Comparison of ENCODE assay signal across 7 cellular contexts in genomic region chr17:17959520-17960361, GRCh38. TPM values are rescaled to one million over a fixed set of nuclear protein-coding genes. Genes with fewer than 3 reads are reported as not detected.
A peak's percentile ranks its signal among the peaks of the same experiment; 100 is the strongest.
DNase-seq lines count a peak whose midpoint lies in the region; ATAC-seq and TF ChIP-seq lines count a peak whose summit lies in the region.

No MANE protein-coding gene starts in this region.

- TF ChIP-seq CTCF in astrocyte of the spinal cord (IDR thresholded peaks at IDR 0.05; ENCODE audit: low read depth, low read length) (no peak), lung (IDR thresholded peaks at IDR 0.05; ENCODE audit: control extremely low read depth, extremely low read depth) (no peak), type B pancreatic cell (conservative IDR thresholded peaks at IDR 0.05) (no peak)

- in situ Hi-C loops in astrocyte of the spinal cord (cut with HindIII; ENCODE audit: low sequenced_read_pairs) = no loop called here

- H3K36me3 ChIP-seq in lung (ENCODE audit: control insufficient read depth in 2 of 2, insufficient read depth in 2 of 2, low read length in 2 of 2) = no peaks in the 10 kb centered on the region

- WGBS in lung, 2 donors = 22 to 47% methylated on average over 7 of the region's 7 CpGs

- peaks cover 38% of the 10 kb centered on the region for H3K4me1 Mint-ChIP-seq in type B pancreatic cell (ENCODE audit: unreplicated experiment)

- H3K4me3 Mint-ChIP-seq in type B pancreatic cell = peak overlapping the region; percentile 71

- DNase-seq in astrocyte of the spinal cord (ENCODE audit: low read depth, low spot score) (peak; percentile 72), lung (ENCODE audit: low spot score) (no peak), type B pancreatic cell (ENCODE audit: extremely low spot score, unreplicated experiment) (no peak), NCI-H146 treated with DMSO at 0.1 percent for 48 hours (lab: John Stamatoyannopoulos, UW; ENCODE audit: unreplicated experiment) (no peak), NCI-H1417 (lab: John Stamatoyannopoulos, UW) (no peak)

- no peaks in the 10 kb centered on the region for H3K9me3 ChIP-seq in lung (ENCODE audit: control insufficient read depth in 2 of 2, insufficient read depth in 1 of 2, low read length in 1 of 2)

- no peaks in the 10 kb centered on the region for H3K27me3 ChIP-seq in lung (ENCODE audit: control insufficient read depth, insufficient read depth)

- no peaks in the 10 kb centered on the region for H3K9me3 Mint-ChIP-seq in type B pancreatic cell

- no peaks in the 10 kb centered on the region for H3K27me3 Mint-ChIP-seq in type B pancreatic cell

- H3K4me3 ChIP-seq in astrocyte of the spinal cord (ENCODE audit: low read depth, low read length) = peak overlapping the region; percentile 21
- no peak overlapping the region for H3K4me3 ChIP-seq in lung

- H3K27ac Mint-ChIP-seq in type B pancreatic cell = peak overlapping the region; percentile 86

- peak overlapping the region; percentile 77 to 89 for H3K27ac ChIP-seq in lung (ENCODE audit: low read depth in 1 of 2, low read length in 1 of 2)

- peaks cover 12% of the 10 kb centered on the region for H3K36me3 Mint-ChIP-seq in type B pancreatic cell

- peak; percentile 46 for ATAC-seq in GM18873 (IDR thresholded peaks at IDR 0.05; ENCODE audit: low FRiP score, unreplicated experiment)
- peak; percentile 69 for ATAC-seq in HG03175 (IDR thresholded peaks at IDR 0.05; ENCODE audit: unreplicated experiment)
- ATAC-seq in lung (ENCODE audit: insufficient read depth, low FRiP score) = peak; percentile 19

- H3K4me1 ChIP-seq in lung (ENCODE audit: control insufficient read depth in 2 of 2, insufficient read depth in 2 of 2, low read length in 2 of 2) = peaks cover 13 to 27% of the 10 kb centered on the region in 2 donors

RNA-seq across cellular contexts. Expression of gene TOM1L2, which starts 12.5 kb away (rescaled TPM):
- total RNA-seq in lung (10 to 100 TPM; 45.1 to 56.5 TPM), type B pancreatic cell (ENCODE audit: low replicate concordance) (62.5 and 107 TPM in 2 replicates)
- 10 to 100 TPM; 21.5 to 26.5 TPM for polyA plus RNA-seq in lung

RNA-seq across cellular contexts. Expression of gene DRC3, which starts 12.9 kb away (rescaled TPM):
- total RNA-seq in lung = 10 to 100 TPM; 19.7 to 29.5 TPM
- 1 to 10 TPM; 6.6 to 7.2 TPM for polyA plus RNA-seq in lung
- total RNA-seq in type B pancreatic cell (ENCODE audit: low replicate concordance) = 3.4 and 8.9 TPM in 2 replicates

Comparison
In these comparisons a context has a peak if more than half of its experiments do, and no peak if none do; other contexts are left out.
1. ATAC-seq: peak in every context shown above with its lines; median percentile 69 in HG03175; 46 in GM18873; 19 in lung.